In genomic region chr4:118918388-118918787, GRCh38 we compare ENCODE assay signal across 13 cellular contexts. TPM values are rescaled to one million over a fixed set of nuclear protein-coding genes. Genes with fewer than 3 reads are reported as not detected.
A peak's percentile ranks its signal among the peaks of the same experiment; 100 is the strongest.
DNase-seq lines count a peak whose midpoint lies in the region; ATAC-seq and TF ChIP-seq lines count a peak whose summit lies in the region.
"Had no signal": no experiment of that assay in that cellular context is flagged by ENCODE, and none has a peak within 500 bp of the region (broad histone marks: within the 10 kb centered on the region; RNA-seq: fewer than 3 reads in every experiment).

No MANE protein-coding gene starts in this region.

- H3K9me3 ChIP-seq in lung (ENCODE audit: control insufficient read depth in 2 of 2, insufficient read depth in 1 of 2, low read length in 1 of 2) (no peaks in the 10 kb centered on the region), uterus (no peaks in the 10 kb centered on the region)

- ATAC-seq in left cardiac atrium (peak; percentile 56 to 79), lung (ENCODE audit: insufficient read depth, low FRiP score) (peak; percentile 58), GM18868 (IDR thresholded peaks at IDR 0.05; ENCODE audit: unreplicated experiment) (no peak)
- ATAC-seq: GM12878 had no signal

- no peaks in the 10 kb centered on the region for H3K27me3 ChIP-seq in lung (ENCODE audit: control insufficient read depth, insufficient read depth)
- H3K27me3 ChIP-seq in uterus = no peaks in the 10 kb centered on the region

- no peaks in the 10 kb centered on the region for H3K9me3 Mint-ChIP-seq in activated CD4-positive, alpha-beta memory T cell treated with anti-CD3 and anti-CD28 coated beads for 36 hours
- H3K9me3 Mint-ChIP-seq: IgD-negative memory B cell had no signal

- POLR2A ChIA-PET in activated CD4-positive, alpha-beta memory T cell treated with anti-CD3 and anti-CD28 coated beads for 36 hours (lab: Charles Lee) = no interaction called here

- 57 to 83% methylated on average over 3 of the region's 3 CpGs for WGBS in lung, 2 donors

- TF ChIP-seq POLR2A in uterus (IDR thresholded peaks at IDR 0.05) = no peak

- TF ChIP-seq CTCF in coronary artery (IDR thresholded peaks at IDR 0.05) (no peak), lung (IDR thresholded peaks at IDR 0.05; ENCODE audit: control extremely low read depth, extremely low read depth) (no peak), uterus (IDR thresholded peaks at IDR 0.05) (no peak)

- DNase-seq in left cardiac atrium (no peak), cardiac septum (ENCODE audit: low spot score) (no peak), coronary artery (ENCODE audit: low spot score) (no peak), lung (ENCODE audit: low spot score) (no peak), uterus (no peak)
- no peak for DNase-seq in activated CD8-positive, alpha-beta memory T cell treated with anti-CD3 and anti-CD28 coated beads for 24 hours
- DNase-seq in activated CD4-positive, alpha-beta memory T cell treated with anti-CD3 and anti-CD28 coated beads for 36 hours = no peak
- DNase-seq: NCI-H524 treated with DMSO at 0.1 percent for 48 hours; stimulated activated CD4-positive, alpha-beta T cell treated with anti-CD3 and anti-CD28 coated beads, Interleukin-12 subunit alpha, Interleukin-12 subunit beta, amount 100 ng/mL, for 4 hours; substantia nigra had no signal

- no peak overlapping the region for H3K27ac Mint-ChIP-seq in activated CD4-positive, alpha-beta memory T cell treated with anti-CD3 and anti-CD28 coated beads for 36 hours
- H3K27ac Mint-ChIP-seq: IgD-negative memory B cell had no signal

- no peaks in the 10 kb centered on the region for H3K4me1 Mint-ChIP-seq in activated CD4-positive, alpha-beta memory T cell treated with anti-CD3 and anti-CD28 coated beads for 36 hours (ENCODE audit: low read depth)

- no peak overlapping the region for H3K4me3 ChIP-seq in coronary artery
- no peak overlapping the region for H3K4me3 ChIP-seq in lung
- peak overlapping the region in 1 of 2 donors; percentile 5 for H3K4me3 ChIP-seq in uterus
- H3K4me3 ChIP-seq: GM12878 had no signal

- H3K27me3 Mint-ChIP-seq in activated CD4-positive, alpha-beta memory T cell treated with anti-CD3 and anti-CD28 coated beads for 36 hours = peaks cover 2% of the 10 kb centered on the region

- H3K36me3 Mint-ChIP-seq in activated CD4-positive, alpha-beta memory T cell treated with anti-CD3 and anti-CD28 coated beads for 36 hours = no peaks in the 10 kb centered on the region
- H3K36me3 Mint-ChIP-seq: IgD-negative memory B cell had no signal

- H3K4me1 ChIP-seq in lung (ENCODE audit: control insufficient read depth in 2 of 2, insufficient read depth in 2 of 2, low read length in 2 of 2) = peaks cover 0 to 13% of the 10 kb centered on the region in 2 donors
- H3K4me1 ChIP-seq in uterus = peaks cover 0 to 10% of the 10 kb centered on the region in 2 donors

- intact Hi-C loops in left cardiac atrium (cut with DNase I) = no loop called here
- intact Hi-C loops in cardiac septum (cut with DNase I) = no loop called here
- intact Hi-C loops in uterus (cut with DNase I; ENCODE audit: low total_unique reads) = no loop called here
- intact Hi-C loops in activated CD4-positive, alpha-beta memory T cell treated with anti-CD3 and anti-CD28 coated beads for 36 hours (cut with micrococcal nuclease) = no loop called here

- CTCF ChIA-PET in activated CD4-positive, alpha-beta memory T cell treated with anti-CD3 and anti-CD28 coated beads for 36 hours (lab: Charles Lee) = no interaction called here

- H3K27ac ChIP-seq in coronary artery = peak overlapping the region; percentile 81 to 83
- peak overlapping the region in 1 of 2 donors; percentile 9 for H3K27ac ChIP-seq in lung (ENCODE audit: low read depth in 1 of 2, low read length in 1 of 2)
- peak overlapping the region; percentile 78 to 96 for H3K27ac ChIP-seq in uterus

- no peaks in the 10 kb centered on the region for H3K36me3 ChIP-seq in lung (ENCODE audit: control insufficient read depth in 2 of 2, insufficient read depth in 2 of 2, low read length in 2 of 2)
- no peaks in the 10 kb centered on the region for H3K36me3 ChIP-seq in uterus

- H3K4me3 Mint-ChIP-seq in activated CD4-positive, alpha-beta memory T cell treated with anti-CD3 and anti-CD28 coated beads for 36 hours = no peak overlapping the region
- H3K4me3 Mint-ChIP-seq: IgD-negative memory B cell had no signal

RNA-seq across cellular contexts. Expression of gene SYNPO2, which starts 29.7 kb away (rescaled TPM):
- total RNA-seq in left cardiac atrium = 10 to 100 TPM; 67.6 to 94.4 TPM
- 316 TPM for total RNA-seq in cardiac septum
- total RNA-seq in lung = 10 to 100 TPM; 14.8 to 27.6 TPM
- polyA plus RNA-seq in lung = 1 to 10 TPM; 3.5 to 5.3 TPM
- 100 to 1,000 TPM; 144 to 400 (median 228) TPM for total RNA-seq in uterus
- under 1 TPM; 0.12 to 0.19 TPM for total RNA-seq in activated CD4-positive, alpha-beta memory T cell treated with anti-CD3 and anti-CD28 coated beads for 36 hours
- polyA plus RNA-seq: IgD-negative memory B cell had no signal

Comparison
In these comparisons a context has a peak if more than half of its experiments do, and no peak if none do; other contexts are left out.
1. RNA of gene SYNPO2, which starts 29.7 kb away (total RNA-seq): 316 TPM in cardiac septum (single experiment), 144 to 400 TPM in uterus, 67.6 to 94.4 TPM in left cardiac atrium and 14.8 to 27.6 TPM in lung; 0.12 to 0.19 TPM in activated CD4-positive, alpha-beta memory T cell treated with anti-CD3 and anti-CD28 coated beads for 36 hours; every median in the first group is over 10 times any median in the second.